In the genomic region with DNA sequence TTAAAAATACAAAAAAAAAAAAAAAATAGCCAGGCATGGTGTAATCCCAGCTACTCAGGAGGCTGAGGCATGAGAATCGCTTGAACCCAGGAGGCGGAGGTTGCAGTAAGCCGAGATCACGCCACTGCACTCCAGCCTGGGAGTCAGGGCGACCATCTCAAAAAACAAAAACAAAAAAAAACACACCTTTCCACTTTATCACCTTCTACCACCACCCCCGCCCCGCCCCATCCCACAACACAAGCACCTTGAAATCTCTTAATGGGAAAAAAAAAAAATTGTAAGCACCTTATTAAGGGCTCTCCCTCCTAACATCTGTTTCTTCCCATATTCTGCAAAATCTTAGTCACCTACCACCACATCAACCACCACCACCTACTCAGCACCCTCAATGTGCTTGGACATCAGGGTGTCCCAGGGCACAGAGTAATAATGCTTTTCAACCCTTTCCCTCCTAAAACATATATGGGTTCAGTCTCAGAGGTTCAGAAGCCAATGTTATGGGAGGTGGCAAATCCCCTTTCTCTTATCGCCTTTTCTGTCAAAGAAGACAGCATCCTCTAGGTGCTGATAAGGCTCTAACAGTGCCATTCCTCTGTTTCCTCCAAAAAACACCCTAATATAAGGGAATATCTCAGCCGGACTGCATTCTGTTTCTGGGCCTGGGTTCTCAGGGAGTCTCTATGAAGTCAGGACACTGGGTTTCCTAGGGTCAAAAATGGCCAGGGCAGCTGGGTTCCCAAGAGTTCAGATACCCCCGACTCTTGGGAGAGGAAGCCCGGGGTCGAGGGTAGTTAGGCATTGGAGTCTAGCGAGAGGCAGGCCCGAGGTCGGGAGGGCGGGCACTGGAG, we compare ENCODE assay signal across 1 cellular context.
TF ChIP-seq lines count a peak whose summit lies in the region.

No MANE protein-coding gene starts in this region.

TF ChIP-seq in HepG2, 621 proteins besides CTCF, POLR2A, EP300 and RAD21:
- TF ChIP-seq, protein P1, sequence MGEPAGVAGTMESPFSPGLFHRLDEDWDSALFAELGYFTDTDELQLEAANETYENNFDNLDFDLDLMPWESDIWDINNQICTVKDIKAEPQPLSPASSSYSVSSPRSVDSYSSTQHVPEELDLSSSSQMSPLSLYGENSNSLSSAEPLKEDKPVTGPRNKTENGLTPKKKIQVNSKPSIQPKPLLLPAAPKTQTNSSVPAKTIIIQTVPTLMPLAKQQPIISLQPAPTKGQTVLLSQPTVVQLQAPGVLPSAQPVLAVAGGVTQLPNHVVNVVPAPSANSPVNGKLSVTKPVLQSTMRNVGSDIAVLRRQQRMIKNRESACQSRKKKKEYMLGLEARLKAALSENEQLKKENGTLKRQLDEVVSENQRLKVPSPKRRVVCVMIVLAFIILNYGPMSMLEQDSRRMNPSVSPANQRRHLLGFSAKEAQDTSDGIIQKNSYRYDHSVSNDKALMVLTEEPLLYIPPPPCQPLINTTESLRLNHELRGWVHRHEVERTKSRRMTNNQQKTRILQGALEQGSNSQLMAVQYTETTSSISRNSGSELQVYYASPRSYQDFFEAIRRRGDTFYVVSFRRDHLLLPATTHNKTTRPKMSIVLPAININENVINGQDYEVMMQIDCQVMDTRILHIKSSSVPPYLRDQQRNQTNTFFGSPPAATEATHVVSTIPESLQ (CRISPR knock-in tag; conservative IDR thresholded peaks at IDR 0.05), result no peak
- no peak for TF ChIP-seq SRSF9 (IDR thresholded peaks at IDR 0.05; ENCODE audit: borderline replicate concordance, insufficient read depth, low read depth, low read length, poor library complexity, severe bottlenecking)
- TF ChIP-seq ZZZ3 (CRISPR knock-in tag; IDR thresholded peaks at IDR 0.05; ENCODE audit: borderline replicate concordance), result no peak
- TF ChIP-seq ZNF333 (CRISPR knock-in tag; IDR thresholded peaks at IDR 0.05; ENCODE audit: borderline replicate concordance), result 0 out of 2 replicates have a peak, but pooled peaks have one; percentile 17
- TF ChIP-seq, protein P2, sequence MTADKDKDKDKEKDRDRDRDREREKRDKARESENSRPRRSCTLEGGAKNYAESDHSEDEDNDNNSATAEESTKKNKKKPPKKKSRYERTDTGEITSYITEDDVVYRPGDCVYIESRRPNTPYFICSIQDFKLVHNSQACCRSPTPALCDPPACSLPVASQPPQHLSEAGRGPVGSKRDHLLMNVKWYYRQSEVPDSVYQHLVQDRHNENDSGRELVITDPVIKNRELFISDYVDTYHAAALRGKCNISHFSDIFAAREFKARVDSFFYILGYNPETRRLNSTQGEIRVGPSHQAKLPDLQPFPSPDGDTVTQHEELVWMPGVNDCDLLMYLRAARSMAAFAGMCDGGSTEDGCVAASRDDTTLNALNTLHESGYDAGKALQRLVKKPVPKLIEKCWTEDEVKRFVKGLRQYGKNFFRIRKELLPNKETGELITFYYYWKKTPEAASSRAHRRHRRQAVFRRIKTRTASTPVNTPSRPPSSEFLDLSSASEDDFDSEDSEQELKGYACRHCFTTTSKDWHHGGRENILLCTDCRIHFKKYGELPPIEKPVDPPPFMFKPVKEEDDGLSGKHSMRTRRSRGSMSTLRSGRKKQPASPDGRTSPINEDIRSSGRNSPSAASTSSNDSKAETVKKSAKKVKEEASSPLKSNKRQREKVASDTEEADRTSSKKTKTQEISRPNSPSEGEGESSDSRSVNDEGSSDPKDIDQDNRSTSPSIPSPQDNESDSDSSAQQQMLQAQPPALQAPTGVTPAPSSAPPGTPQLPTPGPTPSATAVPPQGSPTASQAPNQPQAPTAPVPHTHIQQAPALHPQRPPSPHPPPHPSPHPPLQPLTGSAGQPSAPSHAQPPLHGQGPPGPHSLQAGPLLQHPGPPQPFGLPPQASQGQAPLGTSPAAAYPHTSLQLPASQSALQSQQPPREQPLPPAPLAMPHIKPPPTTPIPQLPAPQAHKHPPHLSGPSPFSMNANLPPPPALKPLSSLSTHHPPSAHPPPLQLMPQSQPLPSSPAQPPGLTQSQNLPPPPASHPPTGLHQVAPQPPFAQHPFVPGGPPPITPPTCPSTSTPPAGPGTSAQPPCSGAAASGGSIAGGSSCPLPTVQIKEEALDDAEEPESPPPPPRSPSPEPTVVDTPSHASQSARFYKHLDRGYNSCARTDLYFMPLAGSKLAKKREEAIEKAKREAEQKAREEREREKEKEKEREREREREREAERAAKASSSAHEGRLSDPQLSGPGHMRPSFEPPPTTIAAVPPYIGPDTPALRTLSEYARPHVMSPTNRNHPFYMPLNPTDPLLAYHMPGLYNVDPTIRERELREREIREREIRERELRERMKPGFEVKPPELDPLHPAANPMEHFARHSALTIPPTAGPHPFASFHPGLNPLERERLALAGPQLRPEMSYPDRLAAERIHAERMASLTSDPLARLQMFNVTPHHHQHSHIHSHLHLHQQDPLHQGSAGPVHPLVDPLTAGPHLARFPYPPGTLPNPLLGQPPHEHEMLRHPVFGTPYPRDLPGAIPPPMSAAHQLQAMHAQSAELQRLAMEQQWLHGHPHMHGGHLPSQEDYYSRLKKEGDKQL (CRISPR knock-in tag; IDR thresholded peaks at IDR 0.05; ENCODE audit: low read depth), result no peak
- TF ChIP-seq GTF3A (CRISPR knock-in tag; conservative IDR thresholded peaks at IDR 0.05), result no peak
- TF ChIP-seq FOXK2 (IDR thresholded peaks at IDR 0.05), result no peak
- no peak for TF ChIP-seq SMAD9 (CRISPR knock-in tag; IDR thresholded peaks at IDR 0.05)
- 0 out of 2 replicates have a peak, but pooled peaks have one; percentile 0 for TF ChIP-seq BCL6 (CRISPR knock-in tag; IDR thresholded peaks at IDR 0.05)
- TF ChIP-seq, protein P3, sequence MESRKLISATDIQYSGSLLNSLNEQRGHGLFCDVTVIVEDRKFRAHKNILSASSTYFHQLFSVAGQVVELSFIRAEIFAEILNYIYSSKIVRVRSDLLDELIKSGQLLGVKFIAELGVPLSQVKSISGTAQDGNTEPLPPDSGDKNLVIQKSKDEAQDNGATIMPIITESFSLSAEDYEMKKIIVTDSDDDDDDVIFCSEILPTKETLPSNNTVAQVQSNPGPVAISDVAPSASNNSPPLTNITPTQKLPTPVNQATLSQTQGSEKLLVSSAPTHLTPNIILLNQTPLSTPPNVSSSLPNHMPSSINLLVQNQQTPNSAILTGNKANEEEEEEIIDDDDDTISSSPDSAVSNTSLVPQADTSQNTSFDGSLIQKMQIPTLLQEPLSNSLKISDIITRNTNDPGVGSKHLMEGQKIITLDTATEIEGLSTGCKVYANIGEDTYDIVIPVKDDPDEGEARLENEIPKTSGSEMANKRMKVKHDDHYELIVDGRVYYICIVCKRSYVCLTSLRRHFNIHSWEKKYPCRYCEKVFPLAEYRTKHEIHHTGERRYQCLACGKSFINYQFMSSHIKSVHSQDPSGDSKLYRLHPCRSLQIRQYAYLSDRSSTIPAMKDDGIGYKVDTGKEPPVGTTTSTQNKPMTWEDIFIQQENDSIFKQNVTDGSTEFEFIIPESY (CRISPR knock-in tag; IDR thresholded peaks at IDR 0.05), result no peak
- TF ChIP-seq ZFY (CRISPR knock-in tag; IDR thresholded peaks at IDR 0.05), result no peak
- TF ChIP-seq ZNF7 (CRISPR knock-in tag; IDR thresholded peaks at IDR 0.05), result no peak
- no peak for TF ChIP-seq ZNF354B (CRISPR knock-in tag; IDR thresholded peaks at IDR 0.05)
- no peak for TF ChIP-seq HNRNPL (IDR thresholded peaks at IDR 0.05; ENCODE audit: low read depth, low read length)
- no peak for TF ChIP-seq PLRG1 (conservative IDR thresholded peaks at IDR 0.05)
- TF ChIP-seq, protein P4, sequence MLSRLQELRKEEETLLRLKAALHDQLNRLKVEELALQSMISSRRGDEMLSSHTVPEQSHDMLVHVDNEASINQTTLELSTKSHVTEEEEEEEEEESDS (CRISPR knock-in tag; IDR thresholded peaks at IDR 0.05; ENCODE audit: borderline replicate concordance), result no peak
- TF ChIP-seq ZNF30 (CRISPR knock-in tag; IDR thresholded peaks at IDR 0.05), result 0 out of 2 replicates have a peak, but pooled peaks have one; percentile 45
- TF ChIP-seq PCBP2 (optimal IDR thresholded peaks at IDR 0.05; ENCODE audit: low read depth, low read length, poor library complexity, severe bottlenecking), result no peak
- TF ChIP-seq, protein P5, sequence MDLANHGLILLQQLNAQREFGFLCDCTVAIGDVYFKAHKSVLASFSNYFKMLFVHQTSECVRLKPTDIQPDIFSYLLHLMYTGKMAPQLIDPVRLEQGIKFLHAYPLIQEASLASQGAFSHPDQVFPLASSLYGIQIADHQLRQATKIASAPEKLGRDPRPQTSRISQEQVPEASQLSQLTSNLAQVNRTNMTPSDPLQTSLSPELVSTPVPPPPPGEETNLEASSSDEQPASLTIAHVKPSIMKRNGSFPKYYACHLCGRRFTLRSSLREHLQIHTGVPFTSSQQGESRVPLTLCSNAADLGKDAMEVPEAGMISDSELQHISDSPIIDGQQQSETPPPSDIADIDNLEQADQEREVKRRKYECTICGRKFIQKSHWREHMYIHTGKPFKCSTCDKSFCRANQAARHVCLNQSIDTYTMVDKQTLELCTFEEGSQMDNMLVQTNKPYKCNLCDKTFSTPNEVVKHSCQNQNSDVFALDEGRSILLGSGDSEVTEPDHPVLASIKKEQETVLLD (CRISPR knock-in tag; IDR thresholded peaks at IDR 0.05; ENCODE audit: low read depth), result no peak
- no peak for TF ChIP-seq ZNF766 (CRISPR knock-in tag; IDR thresholded peaks at IDR 0.05; ENCODE audit: borderline replicate concordance)
- TF ChIP-seq, protein P6, sequence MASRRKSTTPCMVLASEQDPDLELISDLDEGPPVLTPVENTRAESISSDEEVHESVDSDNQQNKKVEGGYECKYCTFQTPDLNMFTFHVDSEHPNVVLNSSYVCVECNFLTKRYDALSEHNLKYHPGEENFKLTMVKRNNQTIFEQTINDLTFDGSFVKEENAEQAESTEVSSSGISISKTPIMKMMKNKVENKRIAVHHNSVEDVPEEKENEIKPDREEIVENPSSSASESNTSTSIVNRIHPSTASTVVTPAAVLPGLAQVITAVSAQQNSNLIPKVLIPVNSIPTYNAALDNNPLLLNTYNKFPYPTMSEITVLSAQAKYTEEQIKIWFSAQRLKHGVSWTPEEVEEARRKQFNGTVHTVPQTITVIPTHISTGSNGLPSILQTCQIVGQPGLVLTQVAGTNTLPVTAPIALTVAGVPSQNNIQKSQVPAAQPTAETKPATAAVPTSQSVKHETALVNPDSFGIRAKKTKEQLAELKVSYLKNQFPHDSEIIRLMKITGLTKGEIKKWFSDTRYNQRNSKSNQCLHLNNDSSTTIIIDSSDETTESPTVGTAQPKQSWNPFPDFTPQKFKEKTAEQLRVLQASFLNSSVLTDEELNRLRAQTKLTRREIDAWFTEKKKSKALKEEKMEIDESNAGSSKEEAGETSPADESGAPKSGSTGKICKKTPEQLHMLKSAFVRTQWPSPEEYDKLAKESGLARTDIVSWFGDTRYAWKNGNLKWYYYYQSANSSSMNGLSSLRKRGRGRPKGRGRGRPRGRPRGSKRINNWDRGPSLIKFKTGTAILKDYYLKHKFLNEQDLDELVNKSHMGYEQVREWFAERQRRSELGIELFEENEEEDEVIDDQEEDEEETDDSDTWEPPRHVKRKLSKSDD (CRISPR knock-in tag; IDR thresholded peaks at IDR 0.05; ENCODE audit: low read depth), result no peak
- TF ChIP-seq ZNF773 (CRISPR knock-in tag; IDR thresholded peaks at IDR 0.05; ENCODE audit: borderline replicate concordance), result no peak
- TF ChIP-seq MYNN (CRISPR knock-in tag; IDR thresholded peaks at IDR 0.05; ENCODE audit: low read depth), result no peak
- TF ChIP-seq, protein P7, sequence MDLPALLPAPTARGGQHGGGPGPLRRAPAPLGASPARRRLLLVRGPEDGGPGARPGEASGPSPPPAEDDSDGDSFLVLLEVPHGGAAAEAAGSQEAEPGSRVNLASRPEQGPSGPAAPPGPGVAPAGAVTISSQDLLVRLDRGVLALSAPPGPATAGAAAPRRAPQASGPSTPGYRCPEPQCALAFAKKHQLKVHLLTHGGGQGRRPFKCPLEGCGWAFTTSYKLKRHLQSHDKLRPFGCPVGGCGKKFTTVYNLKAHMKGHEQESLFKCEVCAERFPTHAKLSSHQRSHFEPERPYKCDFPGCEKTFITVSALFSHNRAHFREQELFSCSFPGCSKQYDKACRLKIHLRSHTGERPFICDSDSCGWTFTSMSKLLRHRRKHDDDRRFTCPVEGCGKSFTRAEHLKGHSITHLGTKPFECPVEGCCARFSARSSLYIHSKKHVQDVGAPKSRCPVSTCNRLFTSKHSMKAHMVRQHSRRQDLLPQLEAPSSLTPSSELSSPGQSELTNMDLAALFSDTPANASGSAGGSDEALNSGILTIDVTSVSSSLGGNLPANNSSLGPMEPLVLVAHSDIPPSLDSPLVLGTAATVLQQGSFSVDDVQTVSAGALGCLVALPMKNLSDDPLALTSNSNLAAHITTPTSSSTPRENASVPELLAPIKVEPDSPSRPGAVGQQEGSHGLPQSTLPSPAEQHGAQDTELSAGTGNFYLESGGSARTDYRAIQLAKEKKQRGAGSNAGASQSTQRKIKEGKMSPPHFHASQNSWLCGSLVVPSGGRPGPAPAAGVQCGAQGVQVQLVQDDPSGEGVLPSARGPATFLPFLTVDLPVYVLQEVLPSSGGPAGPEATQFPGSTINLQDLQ (CRISPR knock-in tag; IDR thresholded peaks at IDR 0.05), result no peak
- no peak for TF ChIP-seq YEATS4 (CRISPR knock-in tag; IDR thresholded peaks at IDR 0.05; ENCODE audit: borderline replicate concordance)
